ENCODE assay signal across 7 cellular contexts in the genomic region with DNA sequence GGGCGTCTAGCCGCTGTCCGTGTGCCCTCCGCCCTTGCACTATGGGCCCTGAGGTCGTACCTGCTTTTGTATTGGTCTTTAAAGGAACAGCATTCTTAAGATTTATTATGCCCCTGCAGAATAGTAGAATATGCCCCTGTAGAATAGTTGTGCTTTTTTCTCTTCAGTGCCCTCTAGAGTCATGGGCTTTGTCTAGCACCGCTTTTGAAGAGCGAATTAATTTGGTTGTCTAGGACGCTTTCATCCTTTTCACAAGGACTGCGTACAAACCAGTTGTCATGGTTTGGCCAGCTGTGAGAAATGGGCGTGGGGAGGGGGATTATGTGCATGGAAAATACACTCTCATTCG. TPM values are rescaled to one million over a fixed set of nuclear protein-coding genes. Genes with fewer than 3 reads are reported as not detected.
DNase-seq lines count a peak whose midpoint lies in the region; ATAC-seq, FAIRE-seq and TF ChIP-seq lines count a peak whose summit lies in the region.

No MANE protein-coding gene starts in this region.

- peaks cover 27 to 39% of the 10 kb centered on the region in 2 donors for H3K36me3 ChIP-seq in kidney (ENCODE audit: control insufficient read depth in 1 of 2, insufficient read depth in 2 of 2, low read length in 2 of 2)

- H3K4me1 Mint-ChIP-seq in central memory CD8-positive, alpha-beta T cell, result peaks cover 55% of the 10 kb centered on the region

- H3K4me3 Mint-ChIP-seq in central memory CD8-positive, alpha-beta T cell, result peak overlapping the region; percentile 100

- FAIRE-seq in kidney (lab: Jason Lieb, UNC), result no peak

- H3K4me1 ChIP-seq in kidney (ENCODE audit: control insufficient read depth in 1 of 2, insufficient read depth in 1 of 2, low read depth in 1 of 2, low read length in 2 of 2), result peaks cover 17 to 22% of the 10 kb centered on the region in 2 donors

- peak overlapping the region; percentile 100 for H3K27ac ChIP-seq in kidney (ENCODE audit: low read depth in 2 of 2, low read length in 2 of 2)

- H3K27ac Mint-ChIP-seq in central memory CD8-positive, alpha-beta T cell (ENCODE audit: low read depth), result peak overlapping the region; percentile 100

- H3K9ac ChIP-seq in kidney (ENCODE audit: low read length in 2 of 2), result peak overlapping the region; percentile 64 to 91

- DNase-seq in NCI-H1417 treated with DMSO at 0.1 percent for 48 hours (lab: John Stamatoyannopoulos, UW) (peak; percentile 35), SKM-1 treated with dmso at 0.1 percent for 144 hours (lab: John Stamatoyannopoulos, UW; ENCODE audit: unreplicated experiment) (peak; percentile 70), kidney (no peak)
- no peak for DNase-seq in central memory CD8-positive, alpha-beta T cell (ENCODE audit: low spot score in 2 of 2)
- DNase-seq in stimulated activated CD8-positive, alpha-beta memory T cell treated with anti-CD3 and anti-CD28 coated beads, Interleukin-4, amount 100 ng/mL, for 24 hours (ENCODE audit: low read depth), result peak; percentile 6

- peaks cover 78% of the 10 kb centered on the region for H3K36me3 Mint-ChIP-seq in central memory CD8-positive, alpha-beta T cell (ENCODE audit: insufficient read depth)

- peak; percentile 2 for ATAC-seq in HG02642 (IDR thresholded peaks at IDR 0.05; ENCODE audit: poor library complexity, unreplicated experiment)
- peak; percentile 55 for ATAC-seq in central memory CD8-positive, alpha-beta T cell (replicated peaks; ENCODE audit: extremely low read depth, poor library complexity, severe bottlenecking)

- intact Hi-C loops in kidney (cut with DNase I), result no loop called here

- H3K27me3 Mint-ChIP-seq in central memory CD8-positive, alpha-beta T cell, result no peaks in the 10 kb centered on the region

- no peaks in the 10 kb centered on the region for H3K9me3 Mint-ChIP-seq in central memory CD8-positive, alpha-beta T cell

- TF ChIP-seq CTCF in GM12872 (IDR thresholded peaks at IDR 0.05; ENCODE audit: insufficient read depth, low read depth, low read length) (peak; percentile 62), kidney (IDR thresholded peaks at IDR 0.05; ENCODE audit: borderline replicate concordance, extremely low read depth, insufficient read depth) (peak; percentile 38)

- H3K4me3 ChIP-seq in kidney (ENCODE audit: low read length in 2 of 2), result peak overlapping the region; percentile 92 to 99

- no peaks in the 10 kb centered on the region for H3K9me3 ChIP-seq in kidney (ENCODE audit: control insufficient read depth in 1 of 2, low read length in 2 of 2)

RNA-seq across cellular contexts. Expression of a gene that starts 0.6 kb away (rescaled TPM):
- 49.3 TPM for total RNA-seq in kidney
- 25.3 TPM for polyA plus RNA-seq in kidney (ENCODE audit: insufficient read depth, low read depth, low replicate concordance)

RNA-seq across cellular contexts. Expression of a gene that starts 1.3 kb away (rescaled TPM):
- 769 TPM for total RNA-seq in kidney
- polyA plus RNA-seq in kidney (ENCODE audit: insufficient read depth, low read depth, low replicate concordance), result 343 TPM

RNA-seq across cellular contexts. Expression of a gene that starts 10.5 kb away (rescaled TPM):
- total RNA-seq in kidney, result 18.4 TPM
- 9.0 TPM for polyA plus RNA-seq in kidney (ENCODE audit: insufficient read depth, low read depth, low replicate concordance)

RNA-seq across cellular contexts. Expression of a gene that starts 58.5 kb away (rescaled TPM):
- 17.8 TPM for total RNA-seq in kidney
- 2.2 TPM for polyA plus RNA-seq in kidney (ENCODE audit: insufficient read depth, low read depth, low replicate concordance)

Comparison
In these comparisons a context has a peak if more than half of its experiments do, and no peak if none do; other contexts are left out.
1. DNase-seq: peak in NCI-H1417 treated with DMSO at 0.1 percent for 48 hours (single experiment), SKM-1 treated with dmso at 0.1 percent for 144 hours (single experiment) and stimulated activated CD8-positive, alpha-beta memory T cell treated with anti-CD3 and anti-CD28 coated beads, Interleukin-4, amount 100 ng/mL, for 24 hours (single experiment); none in central memory CD8-positive, alpha-beta T cell (0 of 2) and kidney (single experiment).